In genomic region chr6:21722488-21722887, GRCh38 we compare ENCODE assay signal across 17 cellular contexts.
DNase-seq lines count a peak whose midpoint lies in the region; TF ChIP-seq lines count a peak whose summit lies in the region.
"Had no signal": no experiment of that assay in that cellular context is flagged by ENCODE, and none has a peak within 500 bp of the region (broad histone marks: within the 10 kb centered on the region; RNA-seq: fewer than 3 reads in every experiment).

No MANE protein-coding gene starts in this region.

- H4K20me1 ChIP-seq in neural progenitor cell (ENCODE audit: low read depth): peaks cover 31% of the 10 kb centered on the region

- DNase-seq in T-helper 2 cell treated with Interferon-gamma antibody and Interleukin-4, amounts not matched to agents 5 μg/mL and 100 μg/mL, for 36 hours (ENCODE audit: low spot score): no peak
- no peak for DNase-seq in T-helper 2 cell
- peak; percentile 58 for DNase-seq in Jurkat, Clone E6-1 (ENCODE audit: low read depth, low spot score)
- DNase-seq in glutamatergic neuron: no peak
- no peak for DNase-seq in neural progenitor cell (ENCODE audit: low spot score)
- DNase-seq in vagina (ENCODE audit: extremely low spot score in 2 of 2): no peak
- no peak for DNase-seq in esophagus squamous epithelium (lab: John Stamatoyannopoulos, UW)
- no peak for DNase-seq in NCI-H1048 (lab: John Stamatoyannopoulos, UW)
- DNase-seq: CD8-positive, alpha-beta memory T cell; NCI-H1436 treated with DMSO at 0.1 percent for 48 hours; NCI-H2081; NCI-H524 treated with DMSO at 0.1 percent for 48 hours; NK-92 treated with Interleukin-12 subunit alpha and Interleukin-12 subunit beta, amount 100 ng/mL, for 24 hours had no signal

- H3K9ac ChIP-seq in neural progenitor cell: no peak overlapping the region

- H3K27ac ChIP-seq in neural progenitor cell (no peak overlapping the region), vagina (no peak overlapping the region), esophagus squamous epithelium (no peak overlapping the region)
- H3K27ac ChIP-seq: 22Rv1, RWPE1 had no signal

- no peak overlapping the region for H2AFZ ChIP-seq in neural progenitor cell (replicated peaks)

- no peak for TF ChIP-seq POLR2A in vagina (IDR thresholded peaks at IDR 0.05)
- TF ChIP-seq POLR2A in esophagus squamous epithelium (IDR thresholded peaks at IDR 0.05): no peak

- H3K9me3 ChIP-seq in neural progenitor cell (ENCODE audit: low read depth) (no peaks in the 10 kb centered on the region), vagina (no peaks in the 10 kb centered on the region), esophagus squamous epithelium (no peaks in the 10 kb centered on the region)

- H3K79me2 ChIP-seq in neural progenitor cell (ENCODE audit: low read depth): peaks cover 98% of the 10 kb centered on the region

- H3K4me1 ChIP-seq in neural progenitor cell: peaks cover 18% of the 10 kb centered on the region
- H3K4me1 ChIP-seq in vagina: no peaks in the 10 kb centered on the region
- H3K4me1 ChIP-seq in esophagus squamous epithelium: no peaks in the 10 kb centered on the region

- peaks cover 3% of the 10 kb centered on the region for H3K9me3 Mint-ChIP-seq in T-helper 2 cell treated with Interferon-gamma antibody and Interleukin-4, amounts not matched to agents 5 μg/mL and 100 μg/mL, for 36 hours
- peaks cover 4% of the 10 kb centered on the region for H3K9me3 Mint-ChIP-seq in glutamatergic neuron (ENCODE audit: unreplicated experiment)
- H3K9me3 Mint-ChIP-seq in neural progenitor cell: peaks cover 34% of the 10 kb centered on the region

- H3K36me3 ChIP-seq in neural progenitor cell (peaks cover 3% of the 10 kb centered on the region), vagina (no peaks in the 10 kb centered on the region), esophagus squamous epithelium (no peaks in the 10 kb centered on the region)
- H3K36me3 ChIP-seq: HAP-1 had no signal

- H3K4me2 ChIP-seq in neural progenitor cell: peak overlapping the region; percentile 26

- TF ChIP-seq CTCF in glutamatergic neuron (IDR thresholded peaks at IDR 0.05; ENCODE audit: partially characterized antibody, unreplicated experiment) (no peak), neural progenitor cell (IDR thresholded peaks at IDR 0.05) (no peak), vagina (IDR thresholded peaks at IDR 0.05) (no peak), esophagus squamous epithelium (IDR thresholded peaks at IDR 0.05) (no peak)

- H3K27ac Mint-ChIP-seq in T-helper 2 cell treated with Interferon-gamma antibody and Interleukin-4, amounts not matched to agents 5 μg/mL and 100 μg/mL, for 36 hours: peak overlapping the region; percentile 71
- H3K27ac Mint-ChIP-seq in glutamatergic neuron (ENCODE audit: unreplicated experiment) (peak overlapping the region; percentile 29), neural progenitor cell (peak overlapping the region; percentile 53)
- H3K27ac Mint-ChIP-seq: CD8-positive, alpha-beta memory T cell; IgD-negative memory B cell had no signal

- WGBS in esophagus squamous epithelium, 2 donors: 59 to 66% methylated on average over 2 to 4 of the region's 11 CpGs

- peaks cover 5% of the 10 kb centered on the region for H3K4me1 Mint-ChIP-seq in T-helper 2 cell treated with Interferon-gamma antibody and Interleukin-4, amounts not matched to agents 5 μg/mL and 100 μg/mL, for 36 hours (ENCODE audit: low read depth)
- H3K4me1 Mint-ChIP-seq in glutamatergic neuron (ENCODE audit: low read depth, unreplicated experiment) (no peaks in the 10 kb centered on the region), neural progenitor cell (peaks cover 14% of the 10 kb centered on the region)
- H3K4me1 Mint-ChIP-seq: CD8-positive, alpha-beta memory T cell; IgD-negative memory B cell had no signal

- H3K27me3 Mint-ChIP-seq in T-helper 2 cell treated with Interferon-gamma antibody and Interleukin-4, amounts not matched to agents 5 μg/mL and 100 μg/mL, for 36 hours (ENCODE audit: low read depth): no peaks in the 10 kb centered on the region
- H3K27me3 Mint-ChIP-seq in glutamatergic neuron (ENCODE audit: unreplicated experiment) (no peaks in the 10 kb centered on the region), neural progenitor cell (ENCODE audit: insufficient read depth, low read depth) (peaks cover 2% of the 10 kb centered on the region)
- H3K27me3 Mint-ChIP-seq: CD8-positive, alpha-beta memory T cell; IgD-negative memory B cell had no signal

- H3K4me3 ChIP-seq in Jurkat, Clone E6-1 (ENCODE audit: low read length): peak overlapping the region; percentile 27
- no peak overlapping the region for H3K4me3 ChIP-seq in neural progenitor cell
- H3K4me3 ChIP-seq in vagina: no peak overlapping the region
- H3K4me3 ChIP-seq in esophagus squamous epithelium: no peak overlapping the region
- H3K4me3 ChIP-seq: HAP-1 had no signal

- H3F3A ChIP-seq in neural progenitor cell (ENCODE audit: low read depth): peaks cover 20% of the 10 kb centered on the region

- H3K27me3 ChIP-seq in neural progenitor cell (no peaks in the 10 kb centered on the region), vagina (no peaks in the 10 kb centered on the region), esophagus squamous epithelium (no peaks in the 10 kb centered on the region)

- H3K36me3 Mint-ChIP-seq in T-helper 2 cell treated with Interferon-gamma antibody and Interleukin-4, amounts not matched to agents 5 μg/mL and 100 μg/mL, for 36 hours (ENCODE audit: low read depth): no peaks in the 10 kb centered on the region
- H3K36me3 Mint-ChIP-seq in glutamatergic neuron (ENCODE audit: unreplicated experiment) (no peaks in the 10 kb centered on the region), neural progenitor cell (peaks cover 53% of the 10 kb centered on the region)
- H3K36me3 Mint-ChIP-seq: CD8-positive, alpha-beta memory T cell; IgD-negative memory B cell had no signal

- peak overlapping the region; percentile 54 for H3K4me3 Mint-ChIP-seq in T-helper 2 cell treated with Interferon-gamma antibody and Interleukin-4, amounts not matched to agents 5 μg/mL and 100 μg/mL, for 36 hours
- H3K4me3 Mint-ChIP-seq in glutamatergic neuron (ENCODE audit: unreplicated experiment): no peak overlapping the region
- H3K4me3 Mint-ChIP-seq in neural progenitor cell: no peak overlapping the region
- H3K4me3 Mint-ChIP-seq: CD8-positive, alpha-beta memory T cell had no signal

- intact Hi-C loops in vagina (cut with DNase I): no loop called here
- intact Hi-C loops in esophagus squamous epithelium (cut with DNase I): no loop called here
